In the genomic region with DNA sequence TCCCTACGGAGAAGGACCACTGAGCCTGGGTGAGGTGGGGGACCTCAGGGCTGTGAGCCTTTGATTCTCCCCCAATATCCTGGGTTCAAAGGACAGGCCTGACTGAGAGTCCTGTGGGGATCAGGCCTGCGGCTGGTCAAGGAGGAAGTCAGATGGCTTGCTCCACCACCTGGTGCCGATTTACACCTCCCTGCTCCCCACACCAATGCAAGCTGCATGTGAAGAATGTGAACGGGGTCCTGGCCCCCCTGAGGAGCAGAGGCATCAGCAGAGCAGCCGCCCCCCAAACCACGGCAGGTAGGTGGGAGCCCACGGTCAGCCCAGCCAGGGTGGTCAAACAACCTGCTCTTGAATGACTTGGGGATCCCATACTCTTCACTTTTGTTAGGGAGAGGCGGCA, we compare ENCODE assay signal across 19 cellular contexts. TPM values are rescaled to one million over a fixed set of nuclear protein-coding genes. Genes with fewer than 3 reads are reported as not detected.
"Had no signal": no experiment of that assay in that cellular context is flagged by ENCODE, and none has a peak within 500 bp of the region (broad histone marks: within the 10 kb centered on the region; RNA-seq: fewer than 3 reads in every experiment).

No MANE protein-coding gene starts in this region.

- ATAC-seq: foreskin keratinocyte; left colon; naive thymus-derived CD8-positive, alpha-beta T cell had no signal

- H3K4me3 ChIP-seq: colonic mucosa, hepatocyte, ovary, right atrium auricular region, suprapubic skin, tibial artery had no signal

- H3K4me1 Mint-ChIP-seq: naive thymus-derived CD8-positive, alpha-beta T cell had no signal

- H3K9me3 ChIP-seq: colonic mucosa, ovary, right atrium auricular region, suprapubic skin, tibial artery had no signal

- H3K36me3 Mint-ChIP-seq: naive thymus-derived CD8-positive, alpha-beta T cell had no signal

- H3K27me3 ChIP-seq: ovary, right atrium auricular region, tibial artery had no signal

- H3K36me3 ChIP-seq: colonic mucosa, ovary, right atrium auricular region, suprapubic skin, tibial artery had no signal

- DNase-seq: cerebellar nuclear complex; colonic mucosa; dermis blood vessel endothelial cell; effector CD4-positive, alpha-beta T cell; foreskin keratinocyte; kidney; left colon; left ventricle myocardium superior; mammary epithelial cell; naive thymus-derived CD8-positive, alpha-beta T cell; ovary; small intestine; stimulated activated CD4-positive, alpha-beta T cell treated with anti-CD3 and anti-CD28 coated beads, Interleukin-2, amount 100 ng/mL, for 48 hours; stimulated activated naive CD4-positive, alpha-beta T cell treated with Interleukin-2 at 50 U/mL for 16 hours; tibial artery had no signal

- H3K27ac ChIP-seq: colonic mucosa, foreskin keratinocyte, hepatocyte, ovary, right atrium auricular region, suprapubic skin had no signal

- H3K9me3 Mint-ChIP-seq: naive thymus-derived CD8-positive, alpha-beta T cell had no signal

- H3K4me3 Mint-ChIP-seq: naive thymus-derived CD8-positive, alpha-beta T cell had no signal

- H3K4me1 ChIP-seq: colonic mucosa, foreskin keratinocyte had no signal

RNA-seq across cellular contexts. Expression of a gene that starts 6.7 kb away (rescaled TPM):
- total RNA-seq: dermis blood vessel endothelial cell; foreskin keratinocyte; mononuclear cell; naive thymus-derived CD8-positive, alpha-beta T cell had no signal
- polyA plus RNA-seq: foreskin keratinocyte; mammary epithelial cell; naive thymus-derived CD8-positive, alpha-beta T cell had no signal

RNA-seq across cellular contexts. Expression of a gene that starts 26.7 kb away (rescaled TPM):
- total RNA-seq: mononuclear cell had no signal
- polyA plus RNA-seq: naive thymus-derived CD8-positive, alpha-beta T cell had no signal
